ENCODE assay signal across 1 cellular context in the genomic region with DNA sequence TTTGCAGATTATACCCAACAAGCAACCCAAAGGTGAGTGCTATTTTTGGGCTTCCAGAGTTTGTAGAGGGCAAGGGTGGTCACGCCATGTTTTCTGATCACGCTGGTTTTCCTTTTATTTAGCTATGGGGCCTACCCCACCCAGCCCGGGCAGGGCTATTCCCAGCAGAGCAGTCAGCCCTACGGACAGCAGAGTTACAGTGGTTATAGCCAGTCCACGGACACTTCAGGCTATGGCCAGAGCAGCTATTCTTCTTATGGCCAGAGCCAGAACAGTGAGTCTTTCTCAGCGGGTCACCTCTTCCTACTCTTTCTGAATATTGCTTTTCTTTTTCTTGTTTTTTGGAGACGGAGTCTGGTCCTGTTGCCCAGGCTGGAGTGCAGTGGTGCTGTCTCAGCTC.
TF ChIP-seq lines count a peak whose summit lies in the region.

No MANE protein-coding gene starts in this region.

TF ChIP-seq in IMR-90, 13 proteins besides CTCF, POLR2A, EP300 and RAD21:
- no peak for TF ChIP-seq NFE2L2 (IDR thresholded peaks at IDR 0.05; ENCODE audit: low read depth, low read length)
- TF ChIP-seq, protein P1, sequence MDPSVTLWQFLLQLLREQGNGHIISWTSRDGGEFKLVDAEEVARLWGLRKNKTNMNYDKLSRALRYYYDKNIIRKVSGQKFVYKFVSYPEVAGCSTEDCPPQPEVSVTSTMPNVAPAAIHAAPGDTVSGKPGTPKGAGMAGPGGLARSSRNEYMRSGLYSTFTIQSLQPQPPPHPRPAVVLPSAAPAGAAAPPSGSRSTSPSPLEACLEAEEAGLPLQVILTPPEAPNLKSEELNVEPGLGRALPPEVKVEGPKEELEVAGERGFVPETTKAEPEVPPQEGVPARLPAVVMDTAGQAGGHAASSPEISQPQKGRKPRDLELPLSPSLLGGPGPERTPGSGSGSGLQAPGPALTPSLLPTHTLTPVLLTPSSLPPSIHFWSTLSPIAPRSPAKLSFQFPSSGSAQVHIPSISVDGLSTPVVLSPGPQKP (IDR thresholded peaks at IDR 0.05; ENCODE audit: borderline replicate concordance, low read depth, low read length), result no peak
- no peak for TF ChIP-seq SMC3 (IDR thresholded peaks at IDR 0.05; ENCODE audit: low read depth, low read length)
- TF ChIP-seq MXI1 (IDR thresholded peaks at IDR 0.05; ENCODE audit: borderline replicate concordance, low read depth, low read length), result no peak
- TF ChIP-seq CHD1 (IDR thresholded peaks at IDR 0.05; ENCODE audit: low read depth, low read length), result no peak
- TF ChIP-seq, protein P2, sequence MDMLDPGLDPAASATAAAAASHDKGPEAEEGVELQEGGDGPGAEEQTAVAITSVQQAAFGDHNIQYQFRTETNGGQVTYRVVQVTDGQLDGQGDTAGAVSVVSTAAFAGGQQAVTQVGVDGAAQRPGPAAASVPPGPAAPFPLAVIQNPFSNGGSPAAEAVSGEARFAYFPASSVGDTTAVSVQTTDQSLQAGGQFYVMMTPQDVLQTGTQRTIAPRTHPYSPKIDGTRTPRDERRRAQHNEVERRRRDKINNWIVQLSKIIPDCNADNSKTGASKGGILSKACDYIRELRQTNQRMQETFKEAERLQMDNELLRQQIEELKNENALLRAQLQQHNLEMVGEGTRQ (IDR thresholded peaks at IDR 0.05; ENCODE audit: low read depth, low read length), result no peak
- no peak for TF ChIP-seq FOS (IDR thresholded peaks at IDR 0.05; ENCODE audit: low read depth, low read length)
- no peak for TF ChIP-seq BHLHE40 (IDR thresholded peaks at IDR 0.05; ENCODE audit: low read depth, low read length)
- TF ChIP-seq RCOR1 (IDR thresholded peaks at IDR 0.05; ENCODE audit: insufficient replicate concordance, low read length), result no peak
- TF ChIP-seq MAZ (IDR thresholded peaks at IDR 0.05; ENCODE audit: borderline replicate concordance, low read depth, low read length), result no peak
- TF ChIP-seq RFX5 (IDR thresholded peaks at IDR 0.05; ENCODE audit: low read depth, low read length), result no peak
- no peak for TF ChIP-seq MAFK (IDR thresholded peaks at IDR 0.05; ENCODE audit: low read depth, low read length)
- no peak for TF ChIP-seq CEBPB (IDR thresholded peaks at IDR 0.05; ENCODE audit: low read depth, low read length)
